25 cellular contexts compared by ENCODE assay signal in genomic region chr16:8795096-8795495, GRCh38. TPM values are rescaled to one million over a fixed set of nuclear protein-coding genes. Genes with fewer than 3 reads are reported as not detected.
DNase-seq lines count a peak whose midpoint lies in the region; ATAC-seq and TF ChIP-seq lines count a peak whose summit lies in the region.
"Had no signal": no experiment of that assay in that cellular context is flagged by ENCODE, and none has a peak within 500 bp of the region (broad histone marks: within the 10 kb centered on the region; RNA-seq: fewer than 3 reads in every experiment).

No MANE protein-coding gene starts in this region.

- no peaks in the 10 kb centered on the region for H3K27me3 ChIP-seq in BLaER1 treated with 17β-estradiol and CSF1 and Interleukin-3, amounts not matched to agents 10 nM and 100 nM
- H3K27me3 ChIP-seq in lower lobe of right lung (ENCODE audit: low read depth): no peaks in the 10 kb centered on the region
- H3K27me3 ChIP-seq: esophagus muscularis mucosa, thyroid gland had no signal

- no peaks in the 10 kb centered on the region for H3K9me3 Mint-ChIP-seq in activated naive CD8-positive, alpha-beta T cell treated with anti-CD3 and anti-CD28 coated beads, Interleukin-2, amount 50 U/mL, for 24 hours
- H3K9me3 Mint-ChIP-seq: activated T-helper 2 cell treated with anti-CD3 and anti-CD28 coated beads, Interferon-gamma antibody, Interleukin-2, Interleukin-4, amounts not matched to agents 10 μg/mL and 5 μg/mL and 100 μg/mL, durations not matched to agents 14 hours and 24 hours and 36 hours; stimulated activated memory B cell treated with anti-CD40 and anti-IgM and Interleukin-4, amounts not matched to agents 10 μg/mL and 1 μg/mL and 100 μg/mL, for 72 hours had no signal

- H3K36me3 ChIP-seq in BLaER1 treated with 17β-estradiol and CSF1 and Interleukin-3, amounts not matched to agents 10 nM and 100 nM: peaks cover 0 to 30% (median 10%) of the 10 kb centered on the region in 11 experiments; a peak in 17 of 22 replicates
- peaks cover 12% of the 10 kb centered on the region for H3K36me3 ChIP-seq in lower lobe of right lung
- H3K36me3 ChIP-seq: thyroid gland had no signal

- H3K36me3 Mint-ChIP-seq in activated naive CD8-positive, alpha-beta T cell treated with anti-CD3 and anti-CD28 coated beads, Interleukin-2, amount 50 U/mL, for 24 hours (ENCODE audit: low read depth): peaks cover 27% of the 10 kb centered on the region

- H3K4me2 ChIP-seq in BLaER1 treated with 17β-estradiol and CSF1 and Interleukin-3, amounts not matched to agents 10 nM and 100 nM: peak overlapping the region in 3 of 11 experiments; percentile 80 to 83 (median 81); a peak in 2 of 22 replicates

- H4K20me1 ChIP-seq in BLaER1 treated with 17β-estradiol and CSF1 and Interleukin-3, amounts not matched to agents 10 nM and 100 nM: peaks cover 0 to 31% (median 17%) of the 10 kb centered on the region in 11 experiments; a peak in 17 of 22 replicates

- ATAC-seq in activated naive CD8-positive, alpha-beta T cell treated with anti-CD3 and anti-CD28 coated beads, Interleukin-2, amount 50 U/mL, for 24 hours: no peak
- ATAC-seq in lower lobe of right lung (no peak), HG03354 (IDR thresholded peaks at IDR 0.05; ENCODE audit: poor library complexity, severe bottlenecking, unreplicated experiment) (no peak)
- ATAC-seq: activated CD4-positive, CD25-positive, alpha-beta regulatory T cell treated with anti-CD3 and anti-CD28 coated beads, Interleukin-2, amount 50 U/mL, for 24 hours; left colon; right cardiac atrium; SK-N-SH treated with all-trans-retinoic acid at 6 μM for 48 hours; stimulated activated memory B cell treated with anti-CD40 and anti-IgM and Interleukin-4, amounts not matched to agents 10 μg/mL and 1 μg/mL and 100 μg/mL, for 72 hours had no signal

- H3K9me3 ChIP-seq in BLaER1 treated with 17β-estradiol and CSF1 and Interleukin-3, amounts not matched to agents 10 nM and 100 nM (replicated peaks in 1 of 11): no peaks in the 10 kb centered on the region
- no peaks in the 10 kb centered on the region for H3K9me3 ChIP-seq in lower lobe of right lung
- H3K9me3 ChIP-seq: esophagus muscularis mucosa, thyroid gland had no signal

- peaks cover 40% of the 10 kb centered on the region for H3K4me1 Mint-ChIP-seq in activated naive CD8-positive, alpha-beta T cell treated with anti-CD3 and anti-CD28 coated beads, Interleukin-2, amount 50 U/mL, for 24 hours

- H3K27ac ChIP-seq in BLaER1 treated with 17β-estradiol and CSF1 and Interleukin-3, amounts not matched to agents 10 nM and 100 nM: no peak overlapping the region
- H3K27ac ChIP-seq in lower lobe of right lung: no peak overlapping the region
- H3K27ac ChIP-seq: esophagus muscularis mucosa, RWPE1, thyroid gland had no signal

- DNase-seq in GM03348 (ENCODE audit: low spot score) (peak; percentile 34), lower lobe of right lung (no peak), NCI-H1694 treated with DMSO at 0.1 percent for 48 hours (lab: John Stamatoyannopoulos, UW) (no peak), COLO829 (ENCODE audit: low spot score) (no peak), ureter (ENCODE audit: low spot score) (no peak)
- no peak for DNase-seq in activated naive CD8-positive, alpha-beta T cell treated with anti-CD3 and anti-CD28 coated beads, Interleukin-2, amount 50 U/mL, for 24 hours
- DNase-seq: amniotic stem cell; central memory CD4-positive, alpha-beta T cell; GDM1; H7; left colon; NCI-H146; NCI-H446 treated with DMSO at 0.1 percent for 48 hours; occipital lobe; right cardiac atrium; T-helper 9 cell; thyroid gland had no signal

- H3K4me3 Mint-ChIP-seq in activated naive CD8-positive, alpha-beta T cell treated with anti-CD3 and anti-CD28 coated beads, Interleukin-2, amount 50 U/mL, for 24 hours: no peak overlapping the region
- H3K4me3 Mint-ChIP-seq: stimulated activated memory B cell treated with anti-CD40 and anti-IgM and Interleukin-4, amounts not matched to agents 10 μg/mL and 1 μg/mL and 100 μg/mL, for 72 hours had no signal

- no peak overlapping the region for H3K4me3 ChIP-seq in BLaER1 treated with 17β-estradiol and CSF1 and Interleukin-3, amounts not matched to agents 10 nM and 100 nM
- H3K4me3 ChIP-seq in lower lobe of right lung: no peak overlapping the region
- H3K4me3 ChIP-seq: esophagus muscularis mucosa, thyroid gland had no signal

- intact Hi-C loops in lower lobe of right lung (cut with DNase I): no loop called here

- TF ChIP-seq CTCF in lower lobe of right lung (IDR thresholded peaks at IDR 0.05): peak; percentile 10

- peaks cover 2% of the 10 kb centered on the region for H3K27me3 Mint-ChIP-seq in activated naive CD8-positive, alpha-beta T cell treated with anti-CD3 and anti-CD28 coated beads, Interleukin-2, amount 50 U/mL, for 24 hours
- H3K27me3 Mint-ChIP-seq: stimulated activated memory B cell treated with anti-CD40 and anti-IgM and Interleukin-4, amounts not matched to agents 10 μg/mL and 1 μg/mL and 100 μg/mL, for 72 hours had no signal

- H3K27ac Mint-ChIP-seq in activated naive CD8-positive, alpha-beta T cell treated with anti-CD3 and anti-CD28 coated beads, Interleukin-2, amount 50 U/mL, for 24 hours: peak overlapping the region; percentile 47
- H3K27ac Mint-ChIP-seq: stimulated activated memory B cell treated with anti-CD40 and anti-IgM and Interleukin-4, amounts not matched to agents 10 μg/mL and 1 μg/mL and 100 μg/mL, for 72 hours had no signal

- peak overlapping the region in 7 of 11 experiments; percentile 7 to 94 (median 86); a peak in 8 of 22 replicates for H3K9ac ChIP-seq in BLaER1 treated with 17β-estradiol and CSF1 and Interleukin-3, amounts not matched to agents 10 nM and 100 nM

- peaks cover 31 to 47% (median 35%) of the 10 kb centered on the region in 10 experiments for H3K4me1 ChIP-seq in BLaER1 treated with 17β-estradiol and CSF1 and Interleukin-3, amounts not matched to agents 10 nM and 100 nM
- peaks cover 32% of the 10 kb centered on the region for H3K4me1 ChIP-seq in lower lobe of right lung

RNA-seq across cellular contexts. Expression of gene TMEM186, which starts 2.3 kb away (rescaled TPM):
- 8.6 TPM for total RNA-seq in lower lobe of right lung
- total RNA-seq in ureter: 7.2 TPM

RNA-seq across cellular contexts. Expression of gene PMM2, which starts 2.5 kb away (rescaled TPM):
- 39.3 TPM for total RNA-seq in lower lobe of right lung
- total RNA-seq in ureter: 70.1 TPM
